15 cellular contexts compared by ENCODE assay signal in genomic region chrX:40076750-40077149, GRCh38.
"Had no signal": no experiment of that assay in that cellular context is flagged by ENCODE, and none has a peak within 500 bp of the region (broad histone marks: within the 10 kb centered on the region; RNA-seq: fewer than 3 reads in every experiment).

No MANE protein-coding gene starts in this region.

- ATAC-seq: mucosa of descending colon; naive thymus-derived CD8-positive, alpha-beta T cell had no signal

- H3K27me3 ChIP-seq: SJSA1, thyroid gland had no signal

- DNase-seq: activated CD4-positive, alpha-beta T cell treated with anti-CD3 and anti-CD28 coated beads, Interleukin-2, amount 10 ng/mL, durations not matched to agents 7 days and 5 days; activated gamma-delta T cell; central memory CD4-positive, alpha-beta T cell; endodermal cell; erythroblast; mucosa of descending colon; naive thymus-derived CD8-positive, alpha-beta T cell; nucleus accumbens; stimulated activated CD4-positive, alpha-beta T cell treated with anti-CD3 and anti-CD28 coated beads, Interleukin-4, amount 100 ng/mL, for 1 hour; stimulated activated CD8-positive, alpha-beta memory T cell treated with anti-CD3 and anti-CD28 coated beads, Interleukin-4, amount 100 ng/mL, for 48 hours; SW 1271; T-helper 9 cell; thyroid gland had no signal

- H3K27ac ChIP-seq: SJSA1, thyroid gland had no signal

- H3K36me3 ChIP-seq: prostate gland had no signal

- H3K27me3 Mint-ChIP-seq: activated CD4-positive, alpha-beta T cell treated with anti-CD3 and anti-CD28 coated beads, Interleukin-2, amount 10 ng/mL, durations not matched to agents 7 days and 5 days; naive thymus-derived CD8-positive, alpha-beta T cell had no signal

- H3K9me3 ChIP-seq: mucosa of descending colon, prostate gland, SJSA1, thyroid gland had no signal

- H3K27ac Mint-ChIP-seq: activated CD4-positive, alpha-beta T cell treated with anti-CD3 and anti-CD28 coated beads, Interleukin-2, amount 10 ng/mL, durations not matched to agents 7 days and 5 days; endodermal cell had no signal

- H3K4me1 ChIP-seq: SJSA1 had no signal

- H3K4me3 ChIP-seq: mucosa of descending colon, prostate gland, SJSA1, thyroid gland had no signal

- H3K4me3 Mint-ChIP-seq: activated CD4-positive, alpha-beta T cell treated with anti-CD3 and anti-CD28 coated beads, Interleukin-2, amount 10 ng/mL, durations not matched to agents 7 days and 5 days; endodermal cell; naive thymus-derived CD8-positive, alpha-beta T cell had no signal
